Comparison of ENCODE assay signal across 8 cellular contexts in genomic region chr19:7292950-7293794, GRCh38.
DNase-seq lines count a peak whose midpoint lies in the region.

No MANE protein-coding gene starts in this region.

- peaks cover 3% of the 10 kb centered on the region for H3K27me3 ChIP-seq in NT2/D1 (ENCODE audit: insufficient read depth, insufficient read length)
- H3K27me3 ChIP-seq in endocrine pancreas (ENCODE audit: control insufficient read depth, insufficient read depth, low read length): no peaks in the 10 kb centered on the region
- H3K27me3 ChIP-seq in muscle layer of colon (ENCODE audit: control insufficient read depth in 1 of 2, insufficient read depth in 2 of 2, low read length in 2 of 2): no peaks in the 10 kb centered on the region

- peak; percentile 8 for DNase-seq in NCI-H345 (lab: John Stamatoyannopoulos, UW)
- no peak for DNase-seq in NCI-H345 treated with DMSO at 0.1 percent for 48 hours (lab: John Stamatoyannopoulos, UW; ENCODE audit: unreplicated experiment)
- no peak for DNase-seq in NT2/D1 (ENCODE audit: low read depth, low spot score)
- DNase-seq in NCI-H446 (lab: John Stamatoyannopoulos, UW): no peak
- DNase-seq in hepatic stellate cell (ENCODE audit: low spot score): no peak
- no peak for DNase-seq in NCI-H2081 treated with DMSO at 0.1 percent for 48 hours (lab: John Stamatoyannopoulos, UW)

- peak overlapping the region; percentile 87 for H3K9ac ChIP-seq in NT2/D1 (ENCODE audit: insufficient read length, low read depth)
- peak overlapping the region; percentile 73 for H3K9ac ChIP-seq in endocrine pancreas (ENCODE audit: control insufficient read depth, insufficient read depth, low read length)
- peak overlapping the region; percentile 58 for H3K9ac ChIP-seq in muscle layer of colon (ENCODE audit: low read length)

- H3K4me1 ChIP-seq in NT2/D1 (ENCODE audit: insufficient read depth, insufficient read length) (peaks cover 20% of the 10 kb centered on the region), endocrine pancreas (ENCODE audit: control insufficient read depth, insufficient read depth, low read length) (no peaks in the 10 kb centered on the region), muscle layer of colon (ENCODE audit: insufficient read depth, low read length) (peaks cover 20% of the 10 kb centered on the region)

- H3K4me3 ChIP-seq in NT2/D1 (ENCODE audit: insufficient read length, low read depth): peak overlapping the region; percentile 80
- peak overlapping the region; percentile 60 for H3K4me3 ChIP-seq in endocrine pancreas (ENCODE audit: control insufficient read depth, insufficient read depth, low read length)
- peak overlapping the region; percentile 81 to 96 for H3K4me3 ChIP-seq in muscle layer of colon (ENCODE audit: low read depth in 1 of 2, low read length in 2 of 2)

- peak overlapping the region; percentile 41 for H3K27ac ChIP-seq in muscle layer of colon (ENCODE audit: low read depth, low read length)

- no peaks in the 10 kb centered on the region for H3K9me3 ChIP-seq in NT2/D1 (ENCODE audit: insufficient read depth, low read length)
- no peaks in the 10 kb centered on the region for H3K9me3 ChIP-seq in endocrine pancreas (ENCODE audit: control insufficient read depth, low read length)
- no peaks in the 10 kb centered on the region for H3K9me3 ChIP-seq in muscle layer of colon (ENCODE audit: low read length)

- H3K36me3 ChIP-seq in NT2/D1 (ENCODE audit: insufficient read depth, insufficient read length, low read length) (no peaks in the 10 kb centered on the region), endocrine pancreas (ENCODE audit: control insufficient read depth, insufficient read depth, low read length) (no peaks in the 10 kb centered on the region), muscle layer of colon (ENCODE audit: insufficient read depth, low read length) (no peaks in the 10 kb centered on the region)
